In the genomic region with DNA sequence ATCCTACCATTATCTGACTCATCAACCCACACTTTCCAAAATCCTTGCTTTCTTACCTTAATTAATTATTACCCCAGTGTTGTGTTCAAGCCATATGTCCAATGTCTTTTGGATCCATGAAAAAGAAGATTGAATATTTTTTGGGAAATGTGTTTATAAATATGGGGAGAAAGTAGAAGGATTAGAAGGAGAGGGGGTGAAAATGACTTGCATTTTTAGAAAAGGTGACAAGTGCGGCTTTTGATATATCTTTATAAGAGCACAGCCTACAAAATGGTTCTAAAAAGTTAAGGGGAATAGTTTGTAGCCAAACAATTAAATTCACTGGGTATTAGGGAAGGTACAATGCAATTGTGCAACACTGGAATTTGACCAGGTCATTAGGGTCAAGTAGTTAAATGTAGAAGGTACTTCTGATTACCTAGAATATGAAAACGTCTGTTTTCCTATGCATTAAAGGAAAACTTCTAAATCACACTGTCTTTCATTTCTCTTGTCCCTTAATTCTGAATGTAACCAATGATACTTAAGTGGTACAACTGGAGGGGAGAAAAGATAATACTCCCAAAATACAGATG, we compare ENCODE assay signal across 14 cellular contexts. TPM values are rescaled to one million over a fixed set of nuclear protein-coding genes. Genes with fewer than 3 reads are reported as not detected.
DNase-seq lines count a peak whose midpoint lies in the region; ATAC-seq lines count a peak whose summit lies in the region.
"Had no signal": no experiment of that assay in that cellular context is flagged by ENCODE, and none has a peak within 500 bp of the region (broad histone marks: within the 10 kb centered on the region; RNA-seq: fewer than 3 reads in every experiment).

No MANE protein-coding gene starts in this region.

- peak overlapping the region in 2 of 4 donors; percentile 40 to 65 for H3K4me3 Mint-ChIP-seq in CD4-positive, CD25-positive, alpha-beta regulatory T cell
- H3K4me3 Mint-ChIP-seq in activated CD8-positive, alpha-beta T cell treated with anti-CD3 and anti-CD28 coated beads, Interleukin-2, amount 10 ng/mL, durations not matched to agents 7 days and 5 days, result peak overlapping the region; percentile 20

- H3K4me3 ChIP-seq in CD4-positive, CD25-positive, alpha-beta regulatory T cell (ENCODE audit: low read depth, low read length), result peak overlapping the region; percentile 43
- H3K4me3 ChIP-seq: BLaER1 treated with 17β-estradiol and CSF1 and Interleukin-3, amounts not matched to agents 10 nM and 100 nM; cardiac muscle cell; SK-N-MC had no signal

- CTCF ChIA-PET in activated CD8-positive, alpha-beta T cell treated with anti-CD3 and anti-CD28 coated beads, Interleukin-2, amount 10 ng/mL, durations not matched to agents 7 days and 5 days (lab: Charles Lee), result interaction anchor here (1.7 to 2.1 kb wide), 2 partner anchors 43 to 52 kb away, joined by 4 to 8 read pairs; partner anchors contain the start of gene SERTAD2

- no peaks in the 10 kb centered on the region for H3K36me3 Mint-ChIP-seq in CD4-positive, CD25-positive, alpha-beta regulatory T cell
- peaks cover 27% of the 10 kb centered on the region for H3K36me3 Mint-ChIP-seq in activated CD8-positive, alpha-beta T cell treated with anti-CD3 and anti-CD28 coated beads, Interleukin-2, amount 10 ng/mL, durations not matched to agents 7 days and 5 days (ENCODE audit: low read depth)

- POLR2A ChIA-PET in activated CD8-positive, alpha-beta T cell treated with anti-CD3 and anti-CD28 coated beads, Interleukin-2, amount 10 ng/mL, durations not matched to agents 7 days and 5 days (lab: Charles Lee), result interaction anchor here (0.7 to 1.7 kb wide), 2 partner anchors 29 to 45 kb away, joined by 3 to 4 read pairs; no protein-coding TSS in a partner anchor

- no peak for ATAC-seq in CD4-positive, CD25-positive, alpha-beta regulatory T cell (ENCODE audit: low read depth in 2 of 2)
- ATAC-seq in GM19452 (IDR thresholded peaks at IDR 0.05; ENCODE audit: unreplicated experiment), result peak; percentile 5
- no peak for ATAC-seq in activated CD8-positive, alpha-beta T cell treated with anti-CD3 and anti-CD28 coated beads, Interleukin-2, amount 10 ng/mL, durations not matched to agents 7 days and 5 days
- ATAC-seq: sciatic nerve had no signal

- H3K4me1 ChIP-seq in CD4-positive, CD25-positive, alpha-beta regulatory T cell (ENCODE audit: control insufficient read depth, insufficient read depth, low read length, poor library complexity, severe bottlenecking), result peaks cover 23% of the 10 kb centered on the region

- no peaks in the 10 kb centered on the region for H3K9me3 Mint-ChIP-seq in CD4-positive, CD25-positive, alpha-beta regulatory T cell
- H3K9me3 Mint-ChIP-seq in activated CD8-positive, alpha-beta T cell treated with anti-CD3 and anti-CD28 coated beads, Interleukin-2, amount 10 ng/mL, durations not matched to agents 7 days and 5 days (ENCODE audit: insufficient read depth), result peaks cover 2% of the 10 kb centered on the region
- H3K9me3 Mint-ChIP-seq: naive thymus-derived CD8-positive, alpha-beta T cell had no signal

- H3K4me1 Mint-ChIP-seq in CD4-positive, CD25-positive, alpha-beta regulatory T cell, result peaks cover 23 to 43% (median 36%) of the 10 kb centered on the region in 4 donors
- peaks cover 54% of the 10 kb centered on the region for H3K4me1 Mint-ChIP-seq in activated CD8-positive, alpha-beta T cell treated with anti-CD3 and anti-CD28 coated beads, Interleukin-2, amount 10 ng/mL, durations not matched to agents 7 days and 5 days (ENCODE audit: low read depth)

- no peaks in the 10 kb centered on the region for H3K27me3 Mint-ChIP-seq in CD4-positive, CD25-positive, alpha-beta regulatory T cell
- H3K27me3 Mint-ChIP-seq in activated CD8-positive, alpha-beta T cell treated with anti-CD3 and anti-CD28 coated beads, Interleukin-2, amount 10 ng/mL, durations not matched to agents 7 days and 5 days (ENCODE audit: low read depth), result no peaks in the 10 kb centered on the region
- H3K27me3 Mint-ChIP-seq: naive thymus-derived CD8-positive, alpha-beta T cell had no signal

- H3K27ac Mint-ChIP-seq in CD4-positive, CD25-positive, alpha-beta regulatory T cell, result peak overlapping the region in 1 of 3 donors; percentile 8
- peak overlapping the region; percentile 61 for H3K27ac Mint-ChIP-seq in activated CD8-positive, alpha-beta T cell treated with anti-CD3 and anti-CD28 coated beads, Interleukin-2, amount 10 ng/mL, durations not matched to agents 7 days and 5 days

- H3K9me3 ChIP-seq in CD4-positive, CD25-positive, alpha-beta regulatory T cell (ENCODE audit: control insufficient read depth in 2 of 2, low read length in 2 of 2), result no peaks in the 10 kb centered on the region
- H3K9me3 ChIP-seq: BLaER1 treated with 17β-estradiol and CSF1 and Interleukin-3, amounts not matched to agents 10 nM and 100 nM had no signal

- no peak overlapping the region for H3K27ac ChIP-seq in CD4-positive, CD25-positive, alpha-beta regulatory T cell (ENCODE audit: insufficient read depth, low read length, poor library complexity, severe bottlenecking)
- H3K27ac ChIP-seq: BLaER1 treated with 17β-estradiol and CSF1 and Interleukin-3, amounts not matched to agents 10 nM and 100 nM; cardiac muscle cell; SK-N-MC had no signal

- no peaks in the 10 kb centered on the region for H3K27me3 ChIP-seq in CD4-positive, CD25-positive, alpha-beta regulatory T cell (ENCODE audit: control insufficient read depth, insufficient read depth, low read length)
- H3K27me3 ChIP-seq: BLaER1 treated with 17β-estradiol and CSF1 and Interleukin-3, amounts not matched to agents 10 nM and 100 nM; cardiac muscle cell had no signal

- no peaks in the 10 kb centered on the region for H3K36me3 ChIP-seq in CD4-positive, CD25-positive, alpha-beta regulatory T cell (ENCODE audit: control insufficient read depth, insufficient read depth, low read length)
- H3K36me3 ChIP-seq: BLaER1 treated with 17β-estradiol and CSF1 and Interleukin-3, amounts not matched to agents 10 nM and 100 nM; cardiac muscle cell had no signal

- no peak for DNase-seq in CD4-positive, CD25-positive, alpha-beta regulatory T cell
- DNase-seq in activated CD8-positive, alpha-beta T cell treated with anti-CD3 and anti-CD28 coated beads, Interleukin-2, amount 10 ng/mL, durations not matched to agents 7 days and 5 days, result no peak
- peak; percentile 34 for DNase-seq in kidney tubule cell (ENCODE audit: low spot score)
- DNase-seq in epidermal melanocyte (ENCODE audit: insufficient read length, low spot score), result no peak
- no peak for DNase-seq in NCI-H1417 treated with DMSO at 0.1 percent for 48 hours (lab: John Stamatoyannopoulos, UW)
- DNase-seq in NOMO-1 treated with dmso at 0.1 percent for 144 hours (lab: John Stamatoyannopoulos, UW; ENCODE audit: unreplicated experiment), result no peak
- DNase-seq in DMS79 treated with DMSO at 0.1 percent for 48 hours (lab: John Stamatoyannopoulos, UW), result no peak
- DNase-seq: naive thymus-derived CD8-positive, alpha-beta T cell; NK-92 treated with Interleukin-12 subunit alpha and Interleukin-12 subunit beta, amount 100 ng/mL, for 24 hours had no signal

RNA-seq across cellular contexts. Expression of gene SERTAD2, which starts 44.4 kb away (rescaled TPM):
- total RNA-seq in CD4-positive, CD25-positive, alpha-beta regulatory T cell, result 33.5 TPM
- 1 to 10 TPM; 4.2 to 7.5 (median 5.7) TPM for polyA plus RNA-seq in CD4-positive, CD25-positive, alpha-beta regulatory T cell
- 10 to 100 TPM; 21.4 to 21.8 TPM for total RNA-seq in activated CD8-positive, alpha-beta T cell treated with anti-CD3 and anti-CD28 coated beads, Interleukin-2, amount 10 ng/mL, durations not matched to agents 7 days and 5 days
